Comparison of ENCODE assay signal across 11 cellular contexts in the genomic region with DNA sequence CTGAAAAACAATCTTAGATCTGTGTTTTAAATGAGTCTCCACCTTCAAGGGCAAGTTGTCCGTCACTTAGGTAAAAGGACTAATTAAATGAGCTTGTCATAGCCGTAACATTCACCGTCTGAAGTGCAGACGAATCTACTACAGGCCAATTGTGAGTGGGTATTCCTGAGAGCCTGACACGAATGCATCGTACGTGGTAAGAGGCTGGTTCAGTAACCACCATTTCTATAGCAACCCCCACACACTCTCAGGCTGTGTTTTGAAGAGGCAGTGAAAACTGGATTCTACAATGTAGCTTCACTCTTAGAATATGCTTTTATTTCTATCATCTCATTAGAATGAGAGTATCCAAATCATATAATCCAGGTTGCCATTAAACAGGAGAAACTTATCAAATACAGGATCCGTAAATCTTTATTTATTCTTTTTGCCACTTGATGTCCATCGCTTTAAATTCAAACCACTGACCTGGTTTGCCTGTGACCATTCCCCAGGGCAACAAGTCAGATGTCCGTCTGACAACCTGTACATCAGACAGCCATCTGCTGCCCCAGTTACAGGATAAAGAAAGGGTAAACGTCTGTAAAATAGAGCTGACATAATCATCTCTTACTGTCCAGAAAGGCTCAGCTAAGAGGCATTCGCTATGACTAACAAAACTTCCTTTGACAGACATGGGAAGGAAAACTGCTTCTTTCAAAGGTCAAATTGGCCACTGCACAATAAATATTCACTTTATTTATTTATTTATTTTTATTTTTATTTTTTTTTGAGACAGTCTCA.
A peak's percentile ranks its signal among the peaks of the same experiment; 100 is the strongest.
DNase-seq lines count a peak whose midpoint lies in the region; ATAC-seq, FAIRE-seq and TF ChIP-seq lines count a peak whose summit lies in the region.
"Had no signal": no experiment of that assay in that cellular context is flagged by ENCODE, and none has a peak within 500 bp of the region (broad histone marks: within the 10 kb centered on the region; RNA-seq: fewer than 3 reads in every experiment).

No MANE protein-coding gene starts in this region.

- H2BK12ac ChIP-seq in H9 (ENCODE audit: insufficient read length, low read depth, low read length): no peak overlapping the region

- H4K8ac ChIP-seq in H9 (replicated peaks; ENCODE audit: insufficient read length, low read depth, low read length): no peak overlapping the region

- H3K4me1 ChIP-seq in GM23248 (ENCODE audit: insufficient read depth) (peaks cover 12% of the 10 kb centered on the region), astrocyte (ENCODE audit: insufficient read depth, low read length) (peaks cover 22% of the 10 kb centered on the region), testis (no peaks in the 10 kb centered on the region), H9 (ENCODE audit: insufficient read depth, low read length) (no peaks in the 10 kb centered on the region)

- H3K23ac ChIP-seq in H9 (ENCODE audit: insufficient read length, low read depth, low read length): no peak overlapping the region

- H3K9me2 ChIP-seq in GM23248 (ENCODE audit: insufficient read depth): no peaks in the 10 kb centered on the region

- 84% methylated on average over 12 of the region's 12 CpGs for WGBS in GM23248 (ENCODE audit: low coverage in 1 of 2, low lambda C conversion rate in 2 of 2, missing lambda C conversion rate in 2 of 2), 2 experiments
- 85 to 89% methylated on average over 12 of the region's 12 CpGs for WGBS in testis, 2 donors
- no CpG with 5 or more reads among the region's 12 CpGs for WGBS in H9 (ENCODE audit: extremely low coverage, insufficient read length, low lambda C conversion rate)

- H3K27me3 Mint-ChIP-seq in CD4-positive, alpha-beta T cell: no peaks in the 10 kb centered on the region
- H3K27me3 Mint-ChIP-seq in astrocyte (ENCODE audit: low read depth, unreplicated experiment): no peaks in the 10 kb centered on the region
- H3K27me3 Mint-ChIP-seq in H9 (ENCODE audit: low read depth): no peaks in the 10 kb centered on the region
- H3K27me3 Mint-ChIP-seq: central memory CD8-positive, alpha-beta T cell had no signal

- H3K4me1 Mint-ChIP-seq in CD4-positive, alpha-beta T cell (ENCODE audit: low read depth): peaks cover 13% of the 10 kb centered on the region
- H3K4me1 Mint-ChIP-seq in astrocyte (ENCODE audit: low read depth, unreplicated experiment): peaks cover 28% of the 10 kb centered on the region
- no peaks in the 10 kb centered on the region; a peak in 1 of 4 replicates for H3K4me1 Mint-ChIP-seq in H9
- H3K4me1 Mint-ChIP-seq: central memory CD8-positive, alpha-beta T cell had no signal

- H4K20me1 ChIP-seq in GM23248 (ENCODE audit: insufficient read depth): no peaks in the 10 kb centered on the region
- H4K20me1 ChIP-seq in astrocyte (ENCODE audit: insufficient read depth, low read length): no peaks in the 10 kb centered on the region
- H4K20me1 ChIP-seq in H9 (ENCODE audit: control insufficient read depth, insufficient read depth, insufficient read length): no peaks in the 10 kb centered on the region

- no peak overlapping the region for H2AK5ac ChIP-seq in H9 (ENCODE audit: insufficient read length, low read length)

- H3K27ac Mint-ChIP-seq in CD4-positive, alpha-beta T cell: peak overlapping the region; percentile 69
- H3K27ac Mint-ChIP-seq in astrocyte (ENCODE audit: unreplicated experiment) (peak overlapping the region; percentile 98), H9 (no peak overlapping the region)

- no peak overlapping the region for H3K27ac ChIP-seq in CD4-positive, alpha-beta T cell (ENCODE audit: low read depth, low read length)
- H3K27ac ChIP-seq in GM23248: peak overlapping the region; percentile 1; the same call in 1 of the 2 replicates
- peak overlapping the region; percentile 78 for H3K27ac ChIP-seq in astrocyte (ENCODE audit: low read depth, low read length)
- no peak overlapping the region for H3K27ac ChIP-seq in testis
- no peak overlapping the region for H3K27ac ChIP-seq in H9 (ENCODE audit: insufficient read length, low read depth, low read length)
- H3K27ac ChIP-seq: tibial artery had no signal

- H3K9ac ChIP-seq in GM23248 (no peak overlapping the region), astrocyte (ENCODE audit: low read length) (peak overlapping the region; percentile 60), H9 (ENCODE audit: extremely low read depth, insufficient read length, low read length) (no peak overlapping the region)

- H2BK20ac ChIP-seq in H9 (ENCODE audit: low read depth, low read length, poor library complexity, severe bottlenecking): no peak overlapping the region

- H3K18ac ChIP-seq in H9 (ENCODE audit: insufficient read length, low read depth, low read length): no peak overlapping the region

- CTCF ChIA-PET in CD4-positive, alpha-beta T cell (lab: Charles Lee): no interaction called here

- H3K9me3 Mint-ChIP-seq in CD4-positive, alpha-beta T cell: no peaks in the 10 kb centered on the region
- no peaks in the 10 kb centered on the region for H3K9me3 Mint-ChIP-seq in astrocyte (ENCODE audit: unreplicated experiment)
- no peaks in the 10 kb centered on the region for H3K9me3 Mint-ChIP-seq in H9
- H3K9me3 Mint-ChIP-seq: central memory CD8-positive, alpha-beta T cell had no signal

- H2BK5ac ChIP-seq in H9 (ENCODE audit: insufficient read length, low read length): no peak overlapping the region

- no peaks in the 10 kb centered on the region for H3K27me3 ChIP-seq in CD4-positive, alpha-beta T cell (ENCODE audit: control insufficient read depth, insufficient read depth, low read length)
- H3K27me3 ChIP-seq in GM23248 (replicated peaks; ENCODE audit: insufficient read depth) (no peaks in the 10 kb centered on the region), astrocyte (ENCODE audit: insufficient read depth, low read length) (no peaks in the 10 kb centered on the region), testis (no peaks in the 10 kb centered on the region), H9 (ENCODE audit: insufficient read depth, low read length) (no peaks in the 10 kb centered on the region)
- H3K27me3 ChIP-seq: tibial artery had no signal

- no peak for FAIRE-seq in astrocyte (lab: Jason Lieb, UNC)
- FAIRE-seq: GM12891 had no signal

- H3K4me3 ChIP-seq in GM23248 (no peak overlapping the region), astrocyte (ENCODE audit: insufficient read depth, low read depth, low read length) (no peak overlapping the region), testis (no peak overlapping the region)
- H3K4me3 ChIP-seq: tibial artery had no signal

- H2BK15ac ChIP-seq in H9 (ENCODE audit: low read depth, low read length): no peak overlapping the region

- H3K79me2 ChIP-seq in GM23248 (ENCODE audit: insufficient read depth) (no peaks in the 10 kb centered on the region), astrocyte (ENCODE audit: insufficient read depth, low read length) (no peaks in the 10 kb centered on the region), H9 (ENCODE audit: insufficient read depth, low read length) (no peaks in the 10 kb centered on the region)

- no peak overlapping the region for H3K4ac ChIP-seq in H9 (ENCODE audit: low read depth, low read length)

- H3K36me3 ChIP-seq in GM23248 (ENCODE audit: low read depth) (no peaks in the 10 kb centered on the region), astrocyte (ENCODE audit: insufficient read depth, low read length) (no peaks in the 10 kb centered on the region), testis (ENCODE audit: low read depth, missing control alignments) (no peaks in the 10 kb centered on the region)
- H3K36me3 ChIP-seq: tibial artery had no signal

- H3K4me3 Mint-ChIP-seq in CD4-positive, alpha-beta T cell: peak overlapping the region; percentile 30
- no peak overlapping the region for H3K4me3 Mint-ChIP-seq in astrocyte (ENCODE audit: unreplicated experiment)
- no peak overlapping the region for H3K4me3 Mint-ChIP-seq in H9
- H3K4me3 Mint-ChIP-seq: central memory CD8-positive, alpha-beta T cell had no signal

- H3K56ac ChIP-seq in H9 (ENCODE audit: insufficient read length, low read depth, low read length): no peak overlapping the region

- no peak overlapping the region for H2BK120ac ChIP-seq in H9 (ENCODE audit: low read depth, low read length, poor library complexity, severe bottlenecking)

- in situ Hi-C loops in GM23248 (cut with MboI): no loop called here
- in situ Hi-C loops in GM13977 (cut with MboI; ENCODE audit: low pct_unique_long_range_greater_than_20kb, low sequenced_read_pairs, unreplicated experiment): no loop called here

- no peak overlapping the region for H4K91ac ChIP-seq in H9 (ENCODE audit: insufficient read length, low read depth, low read length)

- TF ChIP-seq POLR2A in testis (IDR thresholded peaks at IDR 0.05): no peak

- no peaks in the 10 kb centered on the region for H3K23me2 ChIP-seq in H9 (ENCODE audit: insufficient read length, low read depth, low read length, poor library complexity, severe bottlenecking)

- intact Hi-C loops in CD4-positive, alpha-beta T cell (cut with DNase I, micrococcal nuclease): no loop called here
- intact Hi-C loops in testis (cut with DNase I; ENCODE audit: low total_unique reads): no loop called here

- POLR2A ChIA-PET in CD4-positive, alpha-beta T cell (lab: Charles Lee): no interaction called here

- no peak overlapping the region for H3K4me2 ChIP-seq in GM23248 (ENCODE audit: unreplicated experiment)
- H3K4me2 ChIP-seq in astrocyte (ENCODE audit: low read length): peak overlapping the region; percentile 34
- H3K4me2 ChIP-seq in H9 (ENCODE audit: insufficient read depth, insufficient read length, low read length): no peak overlapping the region

- no peak for TF ChIP-seq CTCF in CD4-positive, alpha-beta T cell (IDR thresholded peaks at IDR 0.05)
- no peak for TF ChIP-seq CTCF in astrocyte (IDR thresholded peaks at IDR 0.05; ENCODE audit: insufficient read depth, low read depth, low read length)
- TF ChIP-seq CTCF in GM13977 (IDR thresholded peaks at IDR 0.05; ENCODE audit: extremely low read depth, insufficient read depth, missing control alignments): no peak
- TF ChIP-seq CTCF in testis (IDR thresholded peaks at IDR 0.05): no peak
- TF ChIP-seq CTCF in H9 (conservative IDR thresholded peaks at IDR 0.05): no peak

- H3K14ac ChIP-seq in H9 (ENCODE audit: insufficient read depth, low read length): no peak overlapping the region

- no peaks in the 10 kb centered on the region for H3K9me3 ChIP-seq in CD4-positive, alpha-beta T cell (ENCODE audit: control insufficient read depth, low read length)
- H3K9me3 ChIP-seq in GM23248 (ENCODE audit: low read depth) (no peaks in the 10 kb centered on the region), astrocyte (ENCODE audit: insufficient read depth, low read depth, low read length) (no peaks in the 10 kb centered on the region), testis (no peaks in the 10 kb centered on the region), H9 (ENCODE audit: control insufficient read depth, low read depth, low read length) (no peaks in the 10 kb centered on the region)
- H3K9me3 ChIP-seq: tibial artery had no signal

- peak; percentile 84 for ATAC-seq in CD4-positive, alpha-beta T cell (ENCODE audit: poor library complexity)

- no peaks in the 10 kb centered on the region for H3F3A ChIP-seq in GM23248 (ENCODE audit: insufficient read depth)

- H4K5ac ChIP-seq in H9 (ENCODE audit: insufficient read length, low read depth, low read length): no peak overlapping the region

- H2AFZ ChIP-seq in GM23248 (no peak overlapping the region), astrocyte (ENCODE audit: low read depth, low read length) (no peak overlapping the region), H9 (ENCODE audit: low read length) (no peak overlapping the region)

- H3T11ph ChIP-seq in H9 (ENCODE audit: low read length): no peak overlapping the region

- DNase-seq in CD4-positive, alpha-beta T cell: no peak
- DNase-seq in GM23248 (peak; percentile 60), astrocyte (ENCODE audit: low read depth) (peak; percentile 73), lung microvascular endothelial cell (ENCODE audit: low read depth in 2 of 2) (peak; percentile 22 to 93), GM13977 (ENCODE audit: low spot score) (no peak), testis (no peak), H9 (no peak), ecto neural progenitor cell (ENCODE audit: low spot score) (no peak)
- DNase-seq: tibial artery had no signal

- no peaks in the 10 kb centered on the region for H3K79me1 ChIP-seq in H9 (ENCODE audit: insufficient read depth, low read depth, low read length, poor library complexity, severe bottlenecking)

- H3K36me3 Mint-ChIP-seq in CD4-positive, alpha-beta T cell (ENCODE audit: low read depth): peaks cover 21% of the 10 kb centered on the region
- H3K36me3 Mint-ChIP-seq in astrocyte (ENCODE audit: low read depth, unreplicated experiment) (peaks cover 6% of the 10 kb centered on the region), H9 (ENCODE audit: insufficient read depth in 1 of 3, low read depth in 3 of 3) (peaks cover 0 to 4% (median 0%) of the 10 kb centered on the region in 3 experiments; a peak in 2 of 7 replicates)

Comparison
In these comparisons a context has a peak if more than half of its experiments do, and no peak if none do; other contexts are left out.
1. DNase-seq: peak in GM23248 (single experiment), astrocyte (single experiment) and lung microvascular endothelial cell (2 of 2); none in CD4-positive, alpha-beta T cell (0 of 10), GM13977 (single experiment), testis (single experiment), H9 (single experiment) and ecto neural progenitor cell (single experiment).
2. H3K27ac ChIP-seq: peak in GM23248 (single experiment) and astrocyte (single experiment); none in CD4-positive, alpha-beta T cell (single experiment), testis (0 of 2) and H9 (single experiment).
3. H3K27ac Mint-ChIP-seq: peak in CD4-positive, alpha-beta T cell (single experiment) and astrocyte (single experiment); none in H9 (0 of 3).